Comparison of ENCODE assay signal across 8 cellular contexts in genomic region chr11:235998-236773, GRCh38. TPM values are rescaled to one million over a fixed set of nuclear protein-coding genes. Genes with fewer than 3 reads are reported as not detected.
DNase-seq lines count a peak whose midpoint lies in the region; ATAC-seq and TF ChIP-seq lines count a peak whose summit lies in the region.

Gene SIRT3, minus strand, starts transcription at chr11:236342. Its CDS starts 14 bp downstream, at chr11:236328.

- H3K36me3 ChIP-seq in IMR-90 (ENCODE audit: control insufficient read depth, insufficient read depth, low read length) (0 out of 2 replicates have a peak, but pooled peaks cover 2% of the 10 kb centered on the region), Peyer's patch (peaks cover 0 to 12% (median 0%) of the 10 kb centered on the region in 3 donors), esophagus squamous epithelium (peaks cover 0 to 33% (median 5%) of the 10 kb centered on the region in 3 donors)

- H3K14ac ChIP-seq in IMR-90 (replicated peaks; ENCODE audit: low read depth, low read length) = peak within 1 kb of the TSS; percentile 99

- TF ChIP-seq POLR2A in IMR-90 (IDR thresholded peaks at IDR 0.05; ENCODE audit: low read depth, low read length) (peak; percentile 70), Peyer's patch (IDR thresholded peaks at IDR 0.05) (peak; percentile 62 to 73), esophagus squamous epithelium (IDR thresholded peaks at IDR 0.05) (peak in 2 of 4 donors; percentile 17 to 62)

- CTCF ChIA-PET in IMR-90 (lab: Yijun Ruan, JAX) = interaction anchor here (0.5 kb wide), 1 partner anchor 10 kb away, joined by 4 read pairs; no protein-coding TSS in a partner anchor

- intact Hi-C loops in IMR-90 (cut with micrococcal nuclease) (no loop called here), esophagus squamous epithelium (cut with DNase I) (loop anchor here (10.0 kb wide), 1 partner anchor 269 kb away; the partner anchor contains the start of gene RNH1)

- H3K27me3 ChIP-seq in IMR-90 (ENCODE audit: control insufficient read depth, insufficient read depth, low read length) = no peaks in the 10 kb centered on the region
- no peaks in the 10 kb centered on the region for H3K27me3 ChIP-seq in Peyer's patch
- no peaks in the 10 kb centered on the region for H3K27me3 ChIP-seq in esophagus squamous epithelium

- POLR2A ChIA-PET in IMR-90 (lab: Charles Lee; ENCODE audit: unreplicated experiment) = interaction anchor here (0.7 kb wide), 1 partner anchor 115 kb away, joined by 4 read pairs; no protein-coding TSS in a partner anchor

- H3K9ac ChIP-seq in IMR-90 (ENCODE audit: low read depth, low read length) = peak within 1 kb of the TSS; percentile 87

- H3K4me3 ChIP-seq in IMR-90 (ENCODE audit: insufficient read depth, low read depth, low read length) (peak within 1 kb of the TSS; percentile 88), Peyer's patch (peak within 1 kb of the TSS; percentile 82 to 94 (median 87)), esophagus squamous epithelium (peak within 1 kb of the TSS; percentile 60 to 87 (median 84))

- peaks cover 4% of the 10 kb centered on the region for H4K20me1 ChIP-seq in IMR-90 (ENCODE audit: insufficient read depth, low read length)

- peak within 1 kb of the TSS; percentile 98 for H2AFZ ChIP-seq in IMR-90 (replicated peaks; ENCODE audit: low read length, poor library complexity)

- H3K18ac ChIP-seq in IMR-90 (ENCODE audit: low read depth, low read length) = peak within 1 kb of the TSS; percentile 54

- H3K79me1 ChIP-seq in IMR-90 (ENCODE audit: low read depth in 1 of 2, low read length in 2 of 2) = peaks cover 9 to 49% of the 10 kb centered on the region in 2 experiments; a peak in 3 of 4 replicates

- H3K4ac ChIP-seq in IMR-90 (ENCODE audit: low read depth, low read length) = peak within 1 kb of the TSS; percentile 88

- peak within 1 kb of the TSS; percentile 49; the same call in 1 of the 2 replicates for H2BK120ac ChIP-seq in IMR-90 (ENCODE audit: low read depth, low read length)

- no peak within 1 kb of the TSS for H2BK20ac ChIP-seq in IMR-90 (ENCODE audit: low read depth, low read length)

- H2BK15ac ChIP-seq in IMR-90 (ENCODE audit: low read depth, low read length) = 0 out of 3 replicates have a peak within 1 kb of the TSS, but pooled peaks have one; percentile 30

- peak within 1 kb of the TSS; percentile 98 for H3K4me2 ChIP-seq in IMR-90 (ENCODE audit: low read depth, low read length)

- peak within 1 kb of the TSS; percentile 85 for H3K27ac ChIP-seq in IMR-90 (ENCODE audit: insufficient read depth, low read length)
- H3K27ac ChIP-seq in Peyer's patch = peak within 1 kb of the TSS; percentile 92 to 97 (median 95)
- H3K27ac ChIP-seq in esophagus squamous epithelium = peak within 1 kb of the TSS; percentile 87 to 99 (median 98)

- H4K5ac ChIP-seq in IMR-90 (ENCODE audit: low read depth, low read length) = peak within 1 kb of the TSS; percentile 72

- BruUV-seq in IMR-90 (replicated peaks; lab: Mats Ljungman, UMichigan) = no TSS peak

- H4K8ac ChIP-seq in IMR-90 (ENCODE audit: low read depth in 2 of 2, low read length in 2 of 2) = peak within 1 kb of the TSS; percentile 83 to 92

- H3K23ac ChIP-seq in IMR-90 (ENCODE audit: low read depth, low read length) = peak within 1 kb of the TSS; percentile 98

- ATAC-seq in GM21528 (IDR thresholded peaks at IDR 0.05; ENCODE audit: low FRiP score, unreplicated experiment) = peak; percentile 72
- ATAC-seq in IMR-90 (ENCODE audit: low read depth) = peak; percentile 83

- peak; percentile 56 for DNase-seq in DMS153 treated with DMSO at 0.1 percent for 48 hours (lab: John Stamatoyannopoulos, UW; ENCODE audit: unreplicated experiment)
- peak; percentile 65 for DNase-seq in IMR-90
- DNase-seq in Peyer's patch = peak; percentile 85 to 95 (median 93)
- DNase-seq in activated T-cell treated with anti-CD3 and anti-CD28 coated beads, Interleukin-2, amount 50 U/mL, for 48 hours = peak; percentile 79 to 81
- peak; percentile 48 for DNase-seq in esophagus squamous epithelium (lab: John Stamatoyannopoulos, UW)
- peak; percentile 79 for DNase-seq in myocyte (ENCODE audit: low read depth)
- DNase-seq in stimulated activated CD8-positive, alpha-beta memory T cell treated with anti-CD3 and anti-CD28 coated beads, Interleukin-7, amount 100 ng/mL, for 48 hours (ENCODE audit: extremely low read depth in 1 of 2, low read depth in 1 of 2) = peak; percentile 55 to 69

- dilution Hi-C loops in IMR-90 (cut with HindIII; ENCODE audit: low sequenced_read_pairs, unreplicated experiment) = no loop called here

- 0% methylated on average over 11 of the region's 69 CpGs; no CpG with 5 or more reads in 1 of the 2 experiments for WGBS in IMR-90 (ENCODE audit: extremely low coverage in 2 of 2, insufficient read length in 1 of 2), 2 experiments
- 0% methylated on average over 4 to 28 of the region's 69 CpGs for WGBS in esophagus squamous epithelium, 2 donors

- peak within 1 kb of the TSS; percentile 84 for H2AK5ac ChIP-seq in IMR-90 (ENCODE audit: low read depth, low read length)

- peak within 1 kb of the TSS; percentile 98 for H2AK9ac ChIP-seq in IMR-90 (replicated peaks; ENCODE audit: low read depth, low read length, poor library complexity)

- H3K9me3 ChIP-seq in IMR-90 (ENCODE audit: control insufficient read depth, insufficient read depth, low read length) (no peaks in the 10 kb centered on the region), Peyer's patch (no peaks in the 10 kb centered on the region), esophagus squamous epithelium (no peaks in the 10 kb centered on the region)

- H3K9me1 ChIP-seq in IMR-90 (ENCODE audit: insufficient read depth, low read length) = no peaks in the 10 kb centered on the region

- in situ Hi-C loops in IMR-90 (cut with MboI; ENCODE audit: low sequenced_read_pairs) = no loop called here

- no peak; the same call in 1 of the 2 replicates for TF ChIP-seq RAD21 in IMR-90 (IDR thresholded peaks at IDR 0.05; ENCODE audit: low read length)

- peak within 1 kb of the TSS; percentile 68 for H4K91ac ChIP-seq in IMR-90 (ENCODE audit: insufficient read depth, low read depth, low read length)

- 0 out of 2 replicates have a peak, but pooled peaks have one; percentile 1 for TF ChIP-seq CTCF in IMR-90 (conservative IDR thresholded peaks at IDR 0.05; ENCODE audit: low read depth, low read length)
- TF ChIP-seq CTCF in Peyer's patch (IDR thresholded peaks at IDR 0.05) = peak; percentile 22 to 59 (median 39)
- TF ChIP-seq CTCF in esophagus squamous epithelium (IDR thresholded peaks at IDR 0.05) = peak in 3 of 6 experiments; percentile 24 to 37 (median 36)

- peaks cover 2% of the 10 kb centered on the region for H3K4me1 ChIP-seq in IMR-90 (ENCODE audit: control insufficient read depth, insufficient read depth, low read length)
- H3K4me1 ChIP-seq in Peyer's patch = peaks cover 0 to 32% (median 6%) of the 10 kb centered on the region in 4 donors
- H3K4me1 ChIP-seq in esophagus squamous epithelium = peaks cover 11 to 35% (median 22%) of the 10 kb centered on the region in 3 donors

- peak within 1 kb of the TSS; percentile 86 for H3K56ac ChIP-seq in IMR-90 (ENCODE audit: extremely low read depth, insufficient read depth, low read length)

- peak within 1 kb of the TSS; percentile 84 for H2BK5ac ChIP-seq in IMR-90 (ENCODE audit: low read depth, low read length, poor library complexity, severe bottlenecking)

TF ChIP-seq in IMR-90, 13 proteins besides CTCF, POLR2A, EP300 and RAD21:
- TF ChIP-seq MXI1 (IDR thresholded peaks at IDR 0.05; ENCODE audit: borderline replicate concordance, low read depth, low read length) (no peak), BHLHE40 (IDR thresholded peaks at IDR 0.05; ENCODE audit: low read depth, low read length) (0 out of 2 replicates have a peak, but pooled peaks have one; percentile 25), MAZ (IDR thresholded peaks at IDR 0.05; ENCODE audit: borderline replicate concordance, low read depth, low read length) (peak; percentile 53; the same call in 1 of the 2 replicates), CHD1 (IDR thresholded peaks at IDR 0.05; ENCODE audit: low read depth, low read length) (no peak)

RNA-seq across cellular contexts. Expression of gene SIRT3, which starts in this region (rescaled TPM):
- 4.4 and 5.4 TPM in 2 replicates for total RNA-seq in IMR-90 (2012; rRNA removed)
- 14.9 and 18.6 TPM in 2 replicates for polyA plus RNA-seq in IMR-90 (2012; rRNA removed)
- 14.3 and 15.8 TPM in 2 replicates for polyA plus RNA-seq in IMR-90 (2012; cell fraction: cytosol; rRNA removed)
- 73.8 and 141 TPM in 2 replicates for polyA plus RNA-seq in IMR-90 (2012; cell fraction: nucleus; rRNA removed; ENCODE audit: low replicate concordance)
- 10 to 100 TPM; 21.2 to 36.3 (median 29.3) TPM for total RNA-seq in Peyer's patch
- total RNA-seq in esophagus squamous epithelium = 1 to 10 TPM; 2.5 to 8.3 (median 6.1) TPM
- total RNA-seq in myocyte = 7.9 and 9.4 TPM in 2 replicates
- polyA plus RNA-seq in myocyte (2012) = 19.0 TPM

Comparison
In these comparisons a context has a peak if more than half of its experiments do, and no peak if none do; other contexts are left out.
1. Peak in every context shown above with its lines: DNase-seq, ATAC-seq, H3K4me3 ChIP-seq and H3K27ac ChIP-seq.